In the genomic region with DNA sequence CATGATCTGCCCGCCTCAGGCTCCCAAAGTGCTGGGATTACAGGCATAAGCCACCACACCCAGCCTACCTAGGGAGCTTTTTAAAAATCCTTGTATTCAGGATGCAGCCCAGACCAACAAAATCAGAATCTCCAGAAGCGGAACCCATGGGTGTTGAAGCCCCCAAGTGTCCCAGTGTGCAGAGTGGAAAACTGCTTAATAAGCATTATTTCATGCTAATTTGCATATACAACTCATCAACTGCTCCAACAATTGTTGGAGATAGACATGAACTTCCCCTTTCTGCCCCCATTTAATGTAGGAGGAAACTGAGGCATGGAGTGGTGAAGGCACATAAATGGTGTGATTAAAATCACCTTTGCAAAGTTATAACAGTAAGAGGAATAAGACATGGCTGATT, we compare ENCODE assay signal across 1 cellular context.
TF ChIP-seq lines count a peak whose summit lies in the region.

No MANE protein-coding gene starts in this region.

TF ChIP-seq in K562, 482 proteins besides CTCF, POLR2A, EP300 and RAD21 (continued from another document):
- TF ChIP-seq, protein P1, sequence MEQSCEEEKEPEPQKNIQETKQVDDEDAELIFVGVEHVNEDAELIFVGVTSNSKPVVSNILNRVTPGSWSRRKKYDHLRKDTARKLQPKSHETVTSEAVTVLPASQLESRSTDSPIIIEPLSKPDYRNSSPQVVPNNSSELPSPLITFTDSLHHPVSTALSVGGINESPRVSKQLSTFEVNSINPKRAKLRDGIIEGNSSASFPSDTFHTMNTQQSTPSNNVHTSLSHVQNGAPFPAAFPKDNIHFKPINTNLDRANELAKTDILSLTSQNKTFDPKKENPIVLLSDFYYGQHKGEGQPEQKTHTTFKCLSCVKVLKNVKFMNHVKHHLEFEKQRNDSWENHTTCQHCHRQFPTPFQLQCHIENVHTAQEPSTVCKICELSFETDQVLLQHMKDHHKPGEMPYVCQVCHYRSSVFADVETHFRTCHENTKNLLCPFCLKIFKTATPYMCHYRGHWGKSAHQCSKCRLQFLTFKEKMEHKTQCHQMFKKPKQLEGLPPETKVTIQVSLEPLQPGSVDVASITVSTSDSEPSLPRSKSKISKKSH (CRISPR knock-in tag; IDR thresholded peaks at IDR 0.05): no peak
- TF ChIP-seq BMI1 (IDR thresholded peaks at IDR 0.05; ENCODE audit: low read length) (no peak), MAFG (tag; conservative IDR thresholded peaks at IDR 0.05) (peak; percentile 76), ZNF121 (CRISPR knock-in tag; conservative IDR thresholded peaks at IDR 0.05) (no peak), MXI1 (IDR thresholded peaks at IDR 0.05; ENCODE audit: low read depth, low read length) (no peak)
